In the genomic region with DNA sequence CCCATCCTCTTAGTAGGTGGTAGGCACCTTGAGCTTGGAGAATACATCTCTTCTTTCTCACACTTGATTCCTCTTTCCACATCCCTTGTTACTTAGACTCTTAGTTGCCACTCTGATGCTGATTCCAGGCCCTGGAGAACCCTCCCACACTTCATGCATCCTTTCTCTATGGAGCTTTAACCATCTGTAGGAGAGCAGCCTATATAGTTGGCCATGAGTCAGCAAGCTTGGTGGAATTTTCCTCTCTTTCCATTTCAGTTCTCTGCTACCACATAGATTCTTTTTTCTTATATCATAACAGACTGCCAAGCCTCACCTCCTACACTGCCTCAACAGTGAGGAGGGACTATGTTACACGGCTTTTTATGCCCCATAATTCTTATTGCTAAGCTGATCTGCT, we compare ENCODE assay signal across 1 cellular context.
TF ChIP-seq lines count a peak whose summit lies in the region.

No MANE protein-coding gene starts in this region.

TF ChIP-seq in GM23338, 12 proteins besides CTCF, POLR2A, EP300 and RAD21 (continued from another document):
- no peak for TF ChIP-seq ZNF462 (CRISPR knock-in tag; IDR thresholded peaks at IDR 0.05)
